In the genomic region with DNA sequence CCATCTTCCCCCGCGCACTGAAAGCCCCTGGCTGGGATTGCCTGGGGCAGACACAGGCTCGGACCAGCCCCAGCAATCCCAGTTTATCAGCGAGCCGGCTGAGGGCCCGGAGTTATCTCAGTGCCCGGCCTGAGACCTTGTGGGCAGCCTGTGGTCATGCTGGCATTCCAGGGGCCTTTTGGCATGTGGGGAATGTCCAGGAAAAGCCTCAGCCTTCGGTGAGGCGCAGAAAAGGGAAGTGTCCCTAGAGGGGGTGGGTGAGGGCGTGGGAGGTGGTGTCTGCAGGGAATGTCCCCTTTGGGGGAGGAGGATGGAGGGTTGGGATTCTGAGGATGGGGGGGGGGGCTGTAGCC, we compare ENCODE assay signal across 1 cellular context.
TF ChIP-seq lines count a peak whose summit lies in the region.

No MANE protein-coding gene starts in this region.

TF ChIP-seq in endothelial cell of umbilical vein, 7 proteins besides CTCF, POLR2A, EP300 and RAD21:
- no peak for TF ChIP-seq MYC (IDR thresholded peaks at IDR 0.05; ENCODE audit: low read depth, low read length)
- TF ChIP-seq GATA2 (IDR thresholded peaks at IDR 0.05; ENCODE audit: insufficient read depth, insufficient read length, low read depth, low read length) = peak; percentile 42
- peak; percentile 35 for TF ChIP-seq POLR2AphosphoS5 (IDR thresholded peaks at IDR 0.05; ENCODE audit: insufficient read depth, low read depth, low read length)
